ENCODE assay signal across 8 cellular contexts in the genomic region with DNA sequence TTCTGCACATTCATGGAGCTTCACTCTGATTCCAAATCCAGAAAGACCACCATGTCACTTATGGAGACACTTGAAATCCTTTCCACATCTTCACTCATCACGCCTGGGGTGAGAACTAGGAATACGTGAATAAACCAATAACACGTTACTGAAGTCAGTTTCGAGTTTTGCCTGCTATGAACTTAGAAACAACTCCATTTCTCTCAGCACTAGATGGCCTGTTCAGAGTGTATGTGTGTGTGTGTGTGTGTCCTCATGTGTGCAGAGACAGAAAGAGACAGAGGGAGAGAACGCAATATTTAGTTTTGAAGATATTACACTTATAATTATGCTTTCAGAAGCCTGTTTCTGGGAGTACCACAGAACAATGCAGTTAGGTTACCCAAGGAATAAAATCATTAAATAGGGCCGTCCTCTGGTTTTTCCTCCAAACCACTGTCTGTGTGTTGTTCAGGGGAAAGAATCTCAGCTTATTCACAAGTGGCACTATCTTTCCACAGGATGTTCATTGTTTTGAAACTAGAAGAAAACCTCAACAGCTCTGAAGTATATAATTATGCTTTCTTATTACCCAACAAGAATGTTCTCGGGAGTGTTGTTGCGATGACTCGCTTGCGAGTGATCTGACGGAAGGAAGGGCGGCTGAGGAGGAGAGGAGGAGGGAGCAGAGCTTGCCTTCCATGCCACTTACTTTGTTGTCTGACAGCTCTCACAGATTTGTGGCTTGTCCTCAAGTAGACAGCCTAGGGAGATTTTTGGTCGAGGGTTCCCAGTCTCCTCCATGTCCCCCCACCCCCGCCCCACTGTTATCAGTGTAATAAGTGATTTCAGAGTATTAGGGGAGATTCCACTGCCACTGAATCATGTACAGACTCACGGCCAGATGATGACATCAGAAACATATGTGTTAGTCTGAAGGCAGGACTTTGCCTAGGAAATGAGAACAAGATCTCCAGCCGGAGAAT.
DNase-seq lines count a peak whose midpoint lies in the region; ATAC-seq and TF ChIP-seq lines count a peak whose summit lies in the region.

No MANE protein-coding gene starts in this region.

- H3K27ac Mint-ChIP-seq in stimulated activated naive CD8-positive, alpha-beta T cell treated with anti-CD3 and anti-CD28 coated beads, Interleukin-15, Interleukin-2, amounts not matched to agents 100 ng/mL and 50 ng/mL, for 24 hours = peak overlapping the region; percentile 87

- peaks cover 67% of the 10 kb centered on the region for H3K4me1 Mint-ChIP-seq in stimulated activated naive CD8-positive, alpha-beta T cell treated with anti-CD3 and anti-CD28 coated beads, Interleukin-15, Interleukin-2, amounts not matched to agents 100 ng/mL and 50 ng/mL, for 24 hours (ENCODE audit: low read depth)

- ATAC-seq in HG03135 (IDR thresholded peaks at IDR 0.05; ENCODE audit: unreplicated experiment) = no peak
- ATAC-seq in GM19395 (IDR thresholded peaks at IDR 0.05; ENCODE audit: unreplicated experiment) = no peak

- H3K9me3 Mint-ChIP-seq in stimulated activated naive CD8-positive, alpha-beta T cell treated with anti-CD3 and anti-CD28 coated beads, Interleukin-15, Interleukin-2, amounts not matched to agents 100 ng/mL and 50 ng/mL, for 24 hours = peaks cover 3% of the 10 kb centered on the region

- no peaks in the 10 kb centered on the region for H3K36me3 Mint-ChIP-seq in stimulated activated naive CD8-positive, alpha-beta T cell treated with anti-CD3 and anti-CD28 coated beads, Interleukin-15, Interleukin-2, amounts not matched to agents 100 ng/mL and 50 ng/mL, for 24 hours (ENCODE audit: low read depth)

- peak overlapping the region; percentile 19 to 24 for H3K27ac ChIP-seq in mucosa of rectum (ENCODE audit: low read depth in 2 of 2, low read length in 2 of 2)

- H3K27me3 ChIP-seq in mucosa of rectum (ENCODE audit: control insufficient read depth in 2 of 2, insufficient read depth in 2 of 2, low read length in 2 of 2) = no peaks in the 10 kb centered on the region

- H3K36me3 ChIP-seq in mucosa of rectum (ENCODE audit: control insufficient read depth in 2 of 2, insufficient read depth in 2 of 2, low read length in 2 of 2) = no peaks in the 10 kb centered on the region

- no peaks in the 10 kb centered on the region for H3K9me3 ChIP-seq in mucosa of rectum (ENCODE audit: control insufficient read depth in 2 of 2, low read length in 2 of 2)

- peak overlapping the region in 1 of 2 donors; percentile 24 for H3K9ac ChIP-seq in mucosa of rectum (ENCODE audit: low read depth in 1 of 2, low read length in 2 of 2)

- TF ChIP-seq CTCF in cardiac fibroblast (IDR thresholded peaks at IDR 0.05; ENCODE audit: low read depth, low read length) = no peak

- H3K4me3 Mint-ChIP-seq in stimulated activated naive CD8-positive, alpha-beta T cell treated with anti-CD3 and anti-CD28 coated beads, Interleukin-15, Interleukin-2, amounts not matched to agents 100 ng/mL and 50 ng/mL, for 24 hours = peak overlapping the region; percentile 44

- H3K27me3 Mint-ChIP-seq in stimulated activated naive CD8-positive, alpha-beta T cell treated with anti-CD3 and anti-CD28 coated beads, Interleukin-15, Interleukin-2, amounts not matched to agents 100 ng/mL and 50 ng/mL, for 24 hours = peaks cover 3% of the 10 kb centered on the region

- H3K4me3 ChIP-seq in cardiac fibroblast (replicated peaks in 1 of 2; ENCODE audit: low read depth in 2 of 2, low read length in 2 of 2) (peak overlapping the region; percentile 4 to 19), mucosa of rectum (ENCODE audit: low read length in 2 of 2) (no peak overlapping the region)

- no peaks in the 10 kb centered on the region for H3K4me1 ChIP-seq in mucosa of rectum (ENCODE audit: control insufficient read depth in 2 of 2, insufficient read depth in 2 of 2, low read length in 2 of 2)

- DNase-seq in HS-5 (ENCODE audit: low read depth) = peak; percentile 95
- peak in 3 of 4 experiments; percentile 17 to 28 (median 21) for DNase-seq in activated CD4-positive, CD25-positive, alpha-beta regulatory T cell (lab: John Stamatoyannopoulos, UW)
- DNase-seq in cardiac fibroblast (ENCODE audit: low read depth in 2 of 2) = peak; percentile 95 to 98
- no peak for DNase-seq in NCI-H2196 (lab: John Stamatoyannopoulos, UW; ENCODE audit: unreplicated experiment)

Comparison
In these comparisons a context has a peak if more than half of its experiments do, and no peak if none do; other contexts are left out.
1. H3K4me3 ChIP-seq: peak in cardiac fibroblast (2 of 2); none in mucosa of rectum (0 of 2).